Comparison of ENCODE assay signal across 22 cellular contexts in the genomic region with DNA sequence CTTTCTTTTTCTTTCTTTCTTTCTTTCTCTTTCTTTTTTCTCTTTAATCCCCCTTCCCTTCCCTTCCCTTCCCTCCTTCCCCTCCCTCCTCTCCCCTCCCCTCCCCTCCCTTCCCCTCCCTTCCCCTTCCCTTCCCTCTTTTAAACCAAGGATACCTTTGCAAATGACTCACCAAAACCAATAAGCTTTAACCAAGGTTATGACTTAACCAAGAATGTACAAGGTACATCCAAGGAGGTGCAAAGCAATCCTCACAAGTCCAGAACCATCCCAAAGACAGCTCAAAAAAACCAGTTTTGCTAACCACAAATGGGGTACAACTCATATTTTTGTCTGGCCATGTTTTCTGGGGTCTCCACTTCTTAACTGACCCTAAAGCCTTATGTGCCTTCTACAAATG.
"Had no signal": no experiment of that assay in that cellular context is flagged by ENCODE, and none has a peak within 500 bp of the region (broad histone marks: within the 10 kb centered on the region; RNA-seq: fewer than 3 reads in every experiment).

No MANE protein-coding gene starts in this region.

- H3K4me3 ChIP-seq: gastrocnemius medialis, ovary, skin epidermis, testis, transverse colon had no signal

- H3K27me3 ChIP-seq: gastrocnemius medialis, ovary, testis, transverse colon had no signal

- FAIRE-seq: kidney, TTC549 had no signal

- H3K4me1 ChIP-seq: gastrocnemius medialis, testis, transverse colon had no signal

- H3K36me3 ChIP-seq: gastrocnemius medialis, ovary, transverse colon had no signal

- H3K27ac ChIP-seq: gastrocnemius medialis, ovary, testis, transverse colon had no signal

- DNase-seq: activated CD4-positive, alpha-beta memory T cell treated with anti-CD3 and anti-CD28 coated beads, Interleukin-2, amount 10 ng/mL, durations not matched to agents 7 days and 5 days; activated CD4-positive, alpha-beta T cell treated with anti-CD3 and anti-CD28 coated beads for 1 hour; activated CD4-positive, alpha-beta T cell treated with anti-CD3 and anti-CD28 coated beads, Interleukin-2, amount 10 ng/mL, durations not matched to agents 7 days and 5 days; activated CD8-positive, alpha-beta memory T cell treated with anti-CD3 and anti-CD28 coated beads, Interleukin-2, amount 50 U/mL, for 48 hours; activated gamma-delta T cell; activated naive CD4-positive, alpha-beta T cell treated with anti-CD3 and anti-CD28 coated beads, Interleukin-2, amount 10 ng/mL, durations not matched to agents 7 days and 5 days; activated T-cell treated with anti-CD3 and anti-CD28 coated beads, Interleukin-2, amount 50 U/mL, for 24 hours; amygdala; gastrocnemius medialis; glutamatergic neuron; kidney; midbrain; naive thymus-derived CD4-positive, alpha-beta T cell; ovary; retina; stimulated activated CD4-positive, alpha-beta T cell treated with anti-CD3 and anti-CD28 coated beads, Interleukin-12 subunit alpha, Interleukin-12 subunit beta, amount 100 ng/mL, for 4 hours; stimulated activated CD4-positive, alpha-beta T cell treated with anti-CD3 and anti-CD28 coated beads, Interleukin-4, amount 100 ng/mL, for 1 hour; testis; transverse colon had no signal

- H3K9me3 ChIP-seq: gastrocnemius medialis, ovary, testis, transverse colon had no signal

- ATAC-seq: gastrocnemius medialis; naive thymus-derived CD4-positive, alpha-beta T cell; sciatic nerve had no signal
